ENCODE assay signal across 23 cellular contexts in the genomic region with DNA sequence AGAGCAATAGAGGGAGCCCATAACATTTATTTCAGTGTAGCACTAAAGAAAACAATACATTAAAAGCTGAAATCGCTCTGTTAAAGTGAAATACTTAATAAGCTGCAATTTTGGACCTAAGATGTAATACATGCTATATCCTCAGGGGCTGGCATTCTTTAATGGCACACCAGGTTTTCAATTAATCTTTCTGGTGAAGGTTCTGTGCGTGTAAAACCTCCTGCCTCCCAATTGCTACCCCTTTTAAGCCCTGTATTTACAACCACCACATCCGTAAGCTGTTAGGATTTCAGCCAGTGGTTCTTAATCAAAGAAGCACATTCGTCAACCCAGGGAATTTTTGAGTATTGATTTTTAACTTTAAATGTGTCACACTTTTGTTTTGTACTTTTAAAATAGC. TPM values are rescaled to one million over a fixed set of nuclear protein-coding genes. Genes with fewer than 3 reads are reported as not detected.
A peak's percentile ranks its signal among the peaks of the same experiment; 100 is the strongest.
DNase-seq lines count a peak whose midpoint lies in the region; ATAC-seq and TF ChIP-seq lines count a peak whose summit lies in the region.
"Had no signal": no experiment of that assay in that cellular context is flagged by ENCODE, and none has a peak within 500 bp of the region (broad histone marks: within the 10 kb centered on the region; RNA-seq: fewer than 3 reads in every experiment).

No MANE protein-coding gene starts in this region.

- H3K79me2 ChIP-seq in neural progenitor cell (ENCODE audit: low read depth) (no peaks in the 10 kb centered on the region), MM.1S (ENCODE audit: low read length) (no peaks in the 10 kb centered on the region)

- peaks cover 22% of the 10 kb centered on the region for H3K4me1 Mint-ChIP-seq in Calu3 (ENCODE audit: low read depth, unreplicated experiment)
- H3K4me1 Mint-ChIP-seq in neural progenitor cell = peaks cover 18% of the 10 kb centered on the region

- H2AK5ac ChIP-seq in IMR-90 (ENCODE audit: low read depth, low read length) = no peak overlapping the region

- H4K20me1 ChIP-seq in IMR-90 (ENCODE audit: insufficient read depth, low read length) (no peaks in the 10 kb centered on the region), neural progenitor cell (ENCODE audit: low read depth) (no peaks in the 10 kb centered on the region), MM.1S (ENCODE audit: insufficient read depth, low read length) (no peaks in the 10 kb centered on the region)

- peak overlapping the region; percentile 70 for H3K27ac Mint-ChIP-seq in Calu3 (ENCODE audit: unreplicated experiment)
- no peak overlapping the region for H3K27ac Mint-ChIP-seq in neural progenitor cell

- H3K14ac ChIP-seq in IMR-90 (replicated peaks; ENCODE audit: low read depth, low read length) = 0 out of 2 replicates have a peak overlapping the region, but pooled peaks have one; percentile 45

- peak overlapping the region; percentile 80; the same call in 1 of the 2 replicates for H3K18ac ChIP-seq in IMR-90 (ENCODE audit: low read depth, low read length)

- H3K36me3 ChIP-seq in IMR-90 (ENCODE audit: control insufficient read depth, insufficient read depth, low read length) (no peaks in the 10 kb centered on the region), brain microvascular endothelial cell (replicated peaks) (no peaks in the 10 kb centered on the region), neural progenitor cell (no peaks in the 10 kb centered on the region), MM.1S (replicated peaks; ENCODE audit: insufficient read depth, low read length) (no peaks in the 10 kb centered on the region)
- H3K36me3 ChIP-seq: MG63, SJSA1 had no signal

- H3K9me1 ChIP-seq in IMR-90 (ENCODE audit: insufficient read depth, low read length) = no peaks in the 10 kb centered on the region

- H4K91ac ChIP-seq in IMR-90 (ENCODE audit: insufficient read depth, low read depth, low read length) = no peak overlapping the region

- H3K27ac ChIP-seq in IMR-90 (ENCODE audit: insufficient read depth, low read length) = no peak overlapping the region
- H3K27ac ChIP-seq in brain microvascular endothelial cell = no peak overlapping the region
- H3K27ac ChIP-seq in neural progenitor cell = no peak overlapping the region
- no peak overlapping the region for H3K27ac ChIP-seq in MM.1S (ENCODE audit: low read length)
- H3K27ac ChIP-seq: PC-9, SJSA1 had no signal

- H3K4me3 Mint-ChIP-seq in Calu3 (ENCODE audit: low read depth, unreplicated experiment) = peak overlapping the region; percentile 13
- no peak overlapping the region for H3K4me3 Mint-ChIP-seq in neural progenitor cell

- H3F3A ChIP-seq in neural progenitor cell (ENCODE audit: low read depth) = no peaks in the 10 kb centered on the region
- H3F3A ChIP-seq in MM.1S (ENCODE audit: insufficient read depth, low read length) = no peaks in the 10 kb centered on the region

- H2AK9ac ChIP-seq in IMR-90 (replicated peaks; ENCODE audit: low read depth, low read length, poor library complexity) = no peak overlapping the region

- WGBS in IMR-90 (ENCODE audit: extremely low coverage in 2 of 2, insufficient read length in 1 of 2), 2 experiments = no CpG with 5 or more reads among the region's 4 CpGs

- no peaks in the 10 kb centered on the region for H3K27me3 ChIP-seq in IMR-90 (ENCODE audit: control insufficient read depth, insufficient read depth, low read length)
- no peaks in the 10 kb centered on the region for H3K27me3 ChIP-seq in brain microvascular endothelial cell (replicated peaks)
- H3K27me3 ChIP-seq in neural progenitor cell = no peaks in the 10 kb centered on the region
- no peaks in the 10 kb centered on the region for H3K27me3 ChIP-seq in MM.1S (replicated peaks; ENCODE audit: insufficient read depth, low read length)
- H3K27me3 ChIP-seq: MG63, SJSA1 had no signal

- no peaks in the 10 kb centered on the region for H3K27me3 Mint-ChIP-seq in Calu3 (ENCODE audit: unreplicated experiment)
- H3K27me3 Mint-ChIP-seq in neural progenitor cell (ENCODE audit: insufficient read depth, low read depth) = no peaks in the 10 kb centered on the region

- H3K9me3 ChIP-seq in IMR-90 (ENCODE audit: control insufficient read depth, insufficient read depth, low read length) = no peaks in the 10 kb centered on the region
- no peaks in the 10 kb centered on the region for H3K9me3 ChIP-seq in neural progenitor cell (ENCODE audit: low read depth)
- H3K9me3 ChIP-seq in MM.1S (replicated peaks; ENCODE audit: insufficient read depth, low read length) = no peaks in the 10 kb centered on the region
- H3K9me3 ChIP-seq: MG63, SJSA1 had no signal

- H2AFZ ChIP-seq in IMR-90 (replicated peaks; ENCODE audit: low read length, poor library complexity) (no peak overlapping the region), neural progenitor cell (replicated peaks) (peak overlapping the region; percentile 10), MM.1S (ENCODE audit: low read length) (no peak overlapping the region)
- H2AFZ ChIP-seq: PC-9 had no signal

- TF ChIP-seq POLR2A in IMR-90 (IDR thresholded peaks at IDR 0.05; ENCODE audit: low read depth, low read length) = no peak

- H3K4me2 ChIP-seq in IMR-90 (ENCODE audit: low read depth, low read length) (no peak overlapping the region; the same call in 1 of the 2 replicates), neural progenitor cell (peak overlapping the region; percentile 58), MM.1S (ENCODE audit: low read depth, low read length) (no peak overlapping the region)

- BruUV-seq in Calu3 (replicated peaks; lab: Mats Ljungman, UMichigan) (no TSS peak), IMR-90 (replicated peaks; lab: Mats Ljungman, UMichigan) (no TSS peak)

- H3K36me3 Mint-ChIP-seq in Calu3 (ENCODE audit: insufficient read depth, unreplicated experiment) (peaks cover 5% of the 10 kb centered on the region), neural progenitor cell (no peaks in the 10 kb centered on the region)

- no peaks in the 10 kb centered on the region for H3K9me3 Mint-ChIP-seq in Calu3 (ENCODE audit: low read depth, unreplicated experiment)
- no peaks in the 10 kb centered on the region for H3K9me3 Mint-ChIP-seq in neural progenitor cell

- H3K4me1 ChIP-seq in IMR-90 (ENCODE audit: control insufficient read depth, insufficient read depth, low read length) = peaks cover 5% of the 10 kb centered on the region; the same call in 1 of the 2 replicates
- peaks cover 17% of the 10 kb centered on the region for H3K4me1 ChIP-seq in neural progenitor cell
- no peaks in the 10 kb centered on the region for H3K4me1 ChIP-seq in MM.1S (ENCODE audit: low read length)

- peak overlapping the region in 1 of 2 experiments; percentile 30; a peak in 2 of 4 replicates for H4K8ac ChIP-seq in IMR-90 (ENCODE audit: low read depth in 2 of 2, low read length in 2 of 2)

- in situ Hi-C loops in IMR-90 (cut with MboI; ENCODE audit: low sequenced_read_pairs) (no loop called here), brain microvascular endothelial cell (cut with HindIII; ENCODE audit: low pct_ligation_motif_present, low sequenced_read_pairs) (no loop called here)

- TF ChIP-seq CTCF in Calu3 (IDR thresholded peaks at IDR 0.05; ENCODE audit: unreplicated experiment) (no peak), IMR-90 (conservative IDR thresholded peaks at IDR 0.05; ENCODE audit: low read depth, low read length) (no peak), brain microvascular endothelial cell (IDR thresholded peaks at IDR 0.05; ENCODE audit: low read depth, low read length, missing control alignments) (peak; percentile 6), neural progenitor cell (IDR thresholded peaks at IDR 0.05) (no peak), MM.1S (IDR thresholded peaks at IDR 0.05; ENCODE audit: low read length) (no peak)

- 0 out of 2 replicates have a peak overlapping the region, but pooled peaks have one; percentile 49 for H2BK20ac ChIP-seq in IMR-90 (ENCODE audit: low read depth, low read length)

- TF ChIP-seq RAD21 in IMR-90 (IDR thresholded peaks at IDR 0.05; ENCODE audit: low read length) = no peak

- ATAC-seq in IMR-90 (ENCODE audit: low read depth) = no peak; the same call in 1 of the 2 replicates
- no peak for ATAC-seq in stimulated activated naive CD8-positive, alpha-beta T cell treated with anti-CD3 and anti-CD28 coated beads, Interleukin-15, Interleukin-2, amounts not matched to agents 100 U/mL and 50 U/mL, for 24 hours
- ATAC-seq: K562 had no signal

- H3K79me1 ChIP-seq in IMR-90 (ENCODE audit: low read depth in 1 of 2, low read length in 2 of 2) = no peaks in the 10 kb centered on the region

- dilution Hi-C loops in IMR-90 (cut with HindIII; ENCODE audit: low sequenced_read_pairs, unreplicated experiment) = no loop called here

- no peak overlapping the region for H3K23ac ChIP-seq in IMR-90 (ENCODE audit: low read depth, low read length)

- H3K9me2 ChIP-seq in MM.1S (replicated peaks; ENCODE audit: insufficient read depth, low read length) = no peaks in the 10 kb centered on the region

- peak; percentile 11 for DNase-seq in Calu3
- DNase-seq in IMR-90 = no peak
- no peak for DNase-seq in brain microvascular endothelial cell
- DNase-seq in neural progenitor cell (ENCODE audit: low spot score) = no peak
- DNase-seq in HuH-7.5 (ENCODE audit: low spot score) = no peak
- DNase-seq in HK-2 (ENCODE audit: unreplicated experiment) = no peak
- DNase-seq in MM.1S = no peak
- DNase-seq in stimulated activated naive CD8-positive, alpha-beta T cell treated with anti-CD3 and anti-CD28 coated beads, Interleukin-15, Interleukin-2, amounts not matched to agents 100 U/mL and 50 U/mL, for 24 hours = no peak
- DNase-seq: DMS153, DND-41, Kasumi-1, MG63, NCI-H2029, NCI-H446, NCI-H524 treated with DMSO at 0.1 percent for 48 hours, NCI-H774, PC-9, Right ventricle myocardium superior, RPMI8226, SW 1271 had no signal

- intact Hi-C loops in Calu3 (cut with micrococcal nuclease; ENCODE audit: unreplicated experiment) (loop anchor here (5.0 kb wide), 1 partner anchor 91 kb away; no protein-coding TSS in a partner anchor), IMR-90 (cut with micrococcal nuclease) (no loop called here)

- peak overlapping the region; percentile 52; the same call in 1 of the 2 replicates for H3K4ac ChIP-seq in IMR-90 (ENCODE audit: low read depth, low read length)

- H4K5ac ChIP-seq in IMR-90 (ENCODE audit: low read depth, low read length) = peak overlapping the region; percentile 54; the same call in 1 of the 2 replicates

- POLR2A ChIA-PET in IMR-90 (lab: Charles Lee; ENCODE audit: unreplicated experiment) = no interaction called here

- no peak overlapping the region for H3K9ac ChIP-seq in IMR-90 (ENCODE audit: low read depth, low read length)
- H3K9ac ChIP-seq in neural progenitor cell = no peak overlapping the region
- no peak overlapping the region for H3K9ac ChIP-seq in MM.1S (ENCODE audit: low read length)

- no peak overlapping the region for H3K56ac ChIP-seq in IMR-90 (ENCODE audit: extremely low read depth, insufficient read depth, low read length)

- no peak overlapping the region for H2BK15ac ChIP-seq in IMR-90 (ENCODE audit: low read depth, low read length)

- H2BK120ac ChIP-seq in IMR-90 (ENCODE audit: low read depth, low read length) = peak overlapping the region; percentile 62; the same call in 1 of the 2 replicates

- CTCF ChIA-PET in Calu3 (lab: Charles Lee) (interaction anchor here (0.6 to 1.3 kb wide), 3 partner anchors 8 to 14 kb away, joined by 3 read pairs; partner anchors contain the start of genes ATP10D and COMMD8), IMR-90 (lab: Yijun Ruan, JAX) (interaction anchor here (0.6 to 1.2 kb wide), 3 partner anchors 10 to 394 kb away, joined by 3 to 4 read pairs (median 3); no protein-coding TSS in a partner anchor)

- H3K4me3 ChIP-seq in IMR-90 (ENCODE audit: insufficient read depth, low read depth, low read length) (no peak overlapping the region), brain microvascular endothelial cell (ENCODE audit: low read depth, low read length) (no peak overlapping the region), neural progenitor cell (no peak overlapping the region), MM.1S (ENCODE audit: low read length) (no peak overlapping the region)
- H3K4me3 ChIP-seq: K562, MG63, PC-9, SJSA1 had no signal

- H2BK5ac ChIP-seq in IMR-90 (ENCODE audit: low read depth, low read length, poor library complexity, severe bottlenecking) = peak overlapping the region; percentile 77

RNA-seq across cellular contexts. Expression of gene COMMD8, which starts 7.6 kb away (rescaled TPM):
- total RNA-seq in Calu3 (2022) (13.5 and 13.7 TPM in 2 replicates), IMR-90 (2012; rRNA removed) (12.5 and 29.4 TPM in 2 replicates), neural progenitor cell (ENCODE audit: low replicate concordance) (29.7 and 46.1 TPM in 2 replicates)
- 11.0 and 12.6 TPM in 2 replicates for polyA plus RNA-seq in IMR-90 (2012; rRNA removed)
- polyA plus RNA-seq in IMR-90 (2012; cell fraction: cytosol; rRNA removed) = 2.2 and 4.5 TPM in 2 replicates
- 0.51 and 3.9 TPM in 2 replicates for polyA plus RNA-seq in IMR-90 (2012; cell fraction: nucleus; rRNA removed; ENCODE audit: low replicate concordance)

RNA-seq across cellular contexts. Expression of gene ATP10D, which starts 14.0 kb away (rescaled TPM):
- total RNA-seq in Calu3 (2022) (11.0 and 13.8 TPM in 2 replicates), IMR-90 (2012; rRNA removed) (90.3 and 135 TPM in 2 replicates), neural progenitor cell (ENCODE audit: low replicate concordance) (5.2 and 8.1 TPM in 2 replicates)
- polyA plus RNA-seq in IMR-90 (2012; rRNA removed) = 26.1 and 28.9 TPM in 2 replicates
- polyA plus RNA-seq in IMR-90 (2012; cell fraction: cytosol; rRNA removed) = 15.2 and 42.0 TPM in 2 replicates
- polyA plus RNA-seq in IMR-90 (2012; cell fraction: nucleus; rRNA removed; ENCODE audit: low replicate concordance) = 19.7 and 67.8 TPM in 2 replicates
- total RNA-seq: HT-29 had no signal
